27 cellular contexts compared by ENCODE assay signal in the genomic region with DNA sequence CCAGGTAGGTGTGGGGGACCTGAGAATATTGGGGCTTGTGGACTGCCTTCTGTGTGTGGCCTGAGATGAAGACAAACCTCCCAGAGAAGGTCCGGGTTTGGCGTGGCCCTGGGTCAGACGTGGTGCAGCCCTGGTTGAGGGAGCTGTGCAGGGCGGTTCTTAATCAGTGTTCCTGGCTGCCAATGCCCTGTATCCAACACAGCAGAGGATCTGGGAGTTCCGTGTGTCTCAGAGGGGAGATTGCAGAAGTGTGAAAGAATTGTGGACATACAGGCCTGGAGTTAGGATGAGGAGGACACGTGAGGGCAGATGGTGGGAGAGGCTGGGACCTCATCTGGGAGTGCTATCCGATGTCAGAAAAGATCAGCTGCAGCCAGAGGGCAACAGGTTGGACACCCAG.
"Had no signal": no experiment of that assay in that cellular context is flagged by ENCODE, and none has a peak within 500 bp of the region (broad histone marks: within the 10 kb centered on the region; RNA-seq: fewer than 3 reads in every experiment).

No MANE protein-coding gene starts in this region.

- H3K27ac Mint-ChIP-seq: naive B cell; natural killer cell treated with Interleukin-12 subunit alpha and Interleukin-12 subunit beta and Interleukin-15 and Interleukin-18, amount 100 ng/mL, for 72 hours; progenitor cell of endocrine pancreas; stimulated activated memory B cell treated with anti-CD40 and anti-IgM and Interleukin-4, amounts not matched to agents 10 μg/mL and 1 μg/mL and 100 μg/mL, for 72 hours; type B pancreatic cell had no signal

- ATAC-seq: naive thymus-derived CD8-positive, alpha-beta T cell; natural killer cell treated with Interleukin-12 subunit alpha and Interleukin-12 subunit beta and Interleukin-15 and Interleukin-18, amount 100 ng/mL, for 72 hours; psoas muscle; right cardiac atrium; right lobe of liver; stimulated activated memory B cell treated with anti-CD40 and anti-IgM and Interleukin-4, amounts not matched to agents 10 μg/mL and 1 μg/mL and 100 μg/mL, for 72 hours; stimulated activated naive CD8-positive, alpha-beta T cell treated with anti-CD3 and anti-CD28 coated beads, Interleukin-15, amount 100 ng/mL, for 72 hours; stimulated activated naive CD8-positive, alpha-beta T cell treated with anti-CD3 and anti-CD28 coated beads, Interleukin-15, Interleukin-2, amounts not matched to agents 100 U/mL and 50 U/mL, for 24 hours; upper lobe of right lung had no signal

- H3K36me3 Mint-ChIP-seq: naive thymus-derived CD8-positive, alpha-beta T cell; natural killer cell treated with Interleukin-12 subunit alpha and Interleukin-12 subunit beta and Interleukin-15 and Interleukin-18, amount 100 ng/mL, for 72 hours; stimulated activated memory B cell treated with anti-CD40 and anti-IgM and Interleukin-4, amounts not matched to agents 10 μg/mL and 1 μg/mL and 100 μg/mL, for 72 hours; type B pancreatic cell had no signal

- H3K9me3 Mint-ChIP-seq: natural killer cell treated with Interleukin-12 subunit alpha and Interleukin-12 subunit beta and Interleukin-15 and Interleukin-18, amount 100 ng/mL, for 72 hours; stimulated activated memory B cell treated with anti-CD40 and anti-IgM and Interleukin-4, amounts not matched to agents 10 μg/mL and 1 μg/mL and 100 μg/mL, for 72 hours; stimulated activated naive CD8-positive, alpha-beta T cell treated with anti-CD3 and anti-CD28 coated beads, Interleukin-15, amount 100 ng/mL, for 72 hours; type B pancreatic cell had no signal

- DNase-seq: naive B cell; naive thymus-derived CD8-positive, alpha-beta T cell; nephron progenitor cell; occipital lobe; ovary; posterior cingulate gyrus; psoas muscle; right cardiac atrium; right lobe of liver; sigmoid colon; small intestine; stimulated activated CD4-positive, alpha-beta T cell treated with anti-CD3 and anti-CD28 coated beads, Interleukin-15, amount 100 ng/mL, for 24 hours; stimulated activated CD4-positive, alpha-beta T cell treated with anti-CD3 and anti-CD28 coated beads, Interleukin-4, amount 100 ng/mL, for 1 hour; stimulated activated CD4-positive, alpha-beta T cell treated with anti-CD3 and anti-CD28 coated beads, Interleukin-4, amount 100 ng/mL, for 4 hours; stimulated activated CD8-positive, alpha-beta memory T cell treated with anti-CD3 and anti-CD28 coated beads, Interleukin-4, amount 100 ng/mL, for 48 hours; stimulated activated naive CD4-positive, alpha-beta T cell; stimulated activated naive CD8-positive, alpha-beta T cell treated with anti-CD3 and anti-CD28 coated beads, Interleukin-15, amount 100 ng/mL, for 72 hours; stimulated activated naive CD8-positive, alpha-beta T cell treated with anti-CD3 and anti-CD28 coated beads, Interleukin-15, Interleukin-2, amounts not matched to agents 100 U/mL and 50 U/mL, for 24 hours; substantia nigra; tibial artery; transverse colon; upper lobe of right lung; uterus had no signal

- H3K4me1 Mint-ChIP-seq: naive B cell; naive thymus-derived CD8-positive, alpha-beta T cell; stimulated activated memory B cell treated with anti-CD40 and anti-IgM and Interleukin-4, amounts not matched to agents 10 μg/mL and 1 μg/mL and 100 μg/mL, for 72 hours had no signal

- H3K4me3 Mint-ChIP-seq: naive B cell; naive thymus-derived CD8-positive, alpha-beta T cell; natural killer cell treated with Interleukin-12 subunit alpha and Interleukin-12 subunit beta and Interleukin-15 and Interleukin-18, amount 100 ng/mL, for 72 hours; stimulated activated memory B cell treated with anti-CD40 and anti-IgM and Interleukin-4, amounts not matched to agents 10 μg/mL and 1 μg/mL and 100 μg/mL, for 72 hours; stimulated activated naive CD8-positive, alpha-beta T cell treated with anti-CD3 and anti-CD28 coated beads, Interleukin-15, amount 100 ng/mL, for 72 hours; type B pancreatic cell had no signal
